Comparison of ENCODE assay signal across 21 cellular contexts in the genomic region with DNA sequence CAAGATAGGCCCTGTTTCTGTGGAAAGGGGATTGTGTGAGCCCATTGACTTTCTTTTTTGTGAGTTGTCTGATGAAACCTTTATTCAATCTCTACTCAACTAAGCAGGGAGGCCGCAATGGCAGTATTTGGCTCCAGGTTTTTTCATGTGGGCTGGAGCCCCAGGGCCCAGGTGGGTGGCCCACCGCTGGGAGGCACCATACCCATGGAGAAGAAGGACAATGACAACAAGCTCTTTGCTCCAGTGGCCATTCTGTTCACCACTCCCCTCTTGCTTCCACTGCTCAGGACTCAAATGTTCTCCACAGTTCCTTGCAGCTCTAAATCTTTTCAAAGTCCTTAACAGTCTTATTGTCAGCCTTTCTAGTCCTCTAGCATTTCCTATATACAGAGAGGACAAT. TPM values are rescaled to one million over a fixed set of nuclear protein-coding genes. Genes with fewer than 3 reads are reported as not detected.
DNase-seq lines count a peak whose midpoint lies in the region; ATAC-seq and TF ChIP-seq lines count a peak whose summit lies in the region.
"Had no signal": no experiment of that assay in that cellular context is flagged by ENCODE, and none has a peak within 500 bp of the region (broad histone marks: within the 10 kb centered on the region; RNA-seq: fewer than 3 reads in every experiment).

No MANE protein-coding gene starts in this region.

- peak; percentile 51 for TF ChIP-seq CTCF in GM13976 (IDR thresholded peaks at IDR 0.05; ENCODE audit: borderline replicate concordance, control extremely low read depth, extremely low read depth, insufficient read depth, missing control alignments)
- peak; percentile 53 for TF ChIP-seq CTCF in WERI-Rb-1 (IDR thresholded peaks at IDR 0.05; ENCODE audit: low read depth, low read length)

- no peak for ATAC-seq in natural killer cell treated with Interleukin-12 subunit alpha and Interleukin-12 subunit beta and Interleukin-15 and Interleukin-18, amount 100 ng/mL, for 72 hours
- no peak for ATAC-seq in GM21723 (IDR thresholded peaks at IDR 0.05; ENCODE audit: unreplicated experiment)

- peaks cover 8% of the 10 kb centered on the region for H3K36me3 Mint-ChIP-seq in natural killer cell treated with Interleukin-12 subunit alpha and Interleukin-12 subunit beta and Interleukin-15 and Interleukin-18, amount 100 ng/mL, for 72 hours

- H3K4me1 Mint-ChIP-seq in natural killer cell treated with Interleukin-12 subunit alpha and Interleukin-12 subunit beta and Interleukin-15 and Interleukin-18, amount 100 ng/mL, for 72 hours (ENCODE audit: low read depth in 2 of 2) = peaks cover 0 to 19% of the 10 kb centered on the region in 2 donors

- no peaks in the 10 kb centered on the region for H3K27me3 ChIP-seq in WERI-Rb-1 (ENCODE audit: insufficient read depth, low read depth, severe bottlenecking)
- H3K27me3 ChIP-seq: testis had no signal

- DNase-seq in DMS53 (lab: John Stamatoyannopoulos, UW) (peak; percentile 27), DMS53 treated with DMSO at 0.1 percent for 48 hours (lab: John Stamatoyannopoulos, UW; ENCODE audit: unreplicated experiment) (no peak), GM13976 (ENCODE audit: low spot score) (no peak), WERI-Rb-1 (peak; percentile 18), GM19238 (ENCODE audit: insufficient read length, low spot score) (no peak), RKO (ENCODE audit: low spot score) (no peak)
- peak; percentile 39 for DNase-seq in natural killer cell treated with Interleukin-12 subunit alpha and Interleukin-12 subunit beta and Interleukin-15 and Interleukin-18, amount 100 ng/mL, for 72 hours (ENCODE audit: low spot score)
- DNase-seq: activated effector memory CD4-positive, alpha-beta T cell treated with Interleukin-2 at 50 U/mL for 16 hours; aorta; cortex of kidney; glutamatergic neuron; immature natural killer cell; KG1; NCI-H1417 treated with DMSO at 0.1 percent for 48 hours; NCI-H345; testis had no signal

- H3K27me3 Mint-ChIP-seq in natural killer cell treated with Interleukin-12 subunit alpha and Interleukin-12 subunit beta and Interleukin-15 and Interleukin-18, amount 100 ng/mL, for 72 hours = no peaks in the 10 kb centered on the region
- H3K27me3 Mint-ChIP-seq: CD4-positive, alpha-beta T cell had no signal

- H3K4me3 Mint-ChIP-seq in natural killer cell treated with Interleukin-12 subunit alpha and Interleukin-12 subunit beta and Interleukin-15 and Interleukin-18, amount 100 ng/mL, for 72 hours = no peak overlapping the region
- H3K4me3 Mint-ChIP-seq: CD4-positive, alpha-beta T cell had no signal

- in situ Hi-C loops in GM13976 (cut with MboI; ENCODE audit: low sequenced_read_pairs, unreplicated experiment) = no loop called here

- H3K36me3 ChIP-seq in WERI-Rb-1 = no peaks in the 10 kb centered on the region

- peaks cover 6% of the 10 kb centered on the region for H3K9me3 Mint-ChIP-seq in natural killer cell treated with Interleukin-12 subunit alpha and Interleukin-12 subunit beta and Interleukin-15 and Interleukin-18, amount 100 ng/mL, for 72 hours

- peak overlapping the region in 1 of 2 donors; percentile 15 for H3K27ac Mint-ChIP-seq in natural killer cell treated with Interleukin-12 subunit alpha and Interleukin-12 subunit beta and Interleukin-15 and Interleukin-18, amount 100 ng/mL, for 72 hours
- H3K27ac Mint-ChIP-seq: CD4-positive, alpha-beta T cell had no signal

- H3K4me3 ChIP-seq in WERI-Rb-1 (ENCODE audit: low read depth, low read length) = no peak overlapping the region
- H3K4me3 ChIP-seq: lung, PC-9, testis had no signal

- H3K27ac ChIP-seq in WERI-Rb-1 = no peak overlapping the region
- H3K27ac ChIP-seq: 22Rv1, PC-9, testis had no signal

- H3K9me3 ChIP-seq in WERI-Rb-1 (ENCODE audit: severe bottlenecking) = peaks cover 4% of the 10 kb centered on the region
- H3K9me3 ChIP-seq: testis had no signal

RNA-seq across cellular contexts. Expression of a gene that starts 54.1 kb away (rescaled TPM):
- 100 to 1,000 TPM; 100 to 281 TPM for total RNA-seq in natural killer cell treated with Interleukin-12 subunit alpha and Interleukin-12 subunit beta and Interleukin-15 and Interleukin-18, amount 100 ng/mL, for 72 hours

Comparison
In these comparisons a context has a peak if more than half of its experiments do, and no peak if none do; other contexts are left out.
1. DNase-seq: peak in DMS53 (single experiment), WERI-Rb-1 (single experiment) and natural killer cell treated with Interleukin-12 subunit alpha and Interleukin-12 subunit beta and Interleukin-15 and Interleukin-18, amount 100 ng/mL, for 72 hours (single experiment); none in DMS53 treated with DMSO at 0.1 percent for 48 hours (single experiment), GM13976 (single experiment), GM19238 (single experiment) and RKO (single experiment).